10 cellular contexts compared by ENCODE assay signal in the genomic region with DNA sequence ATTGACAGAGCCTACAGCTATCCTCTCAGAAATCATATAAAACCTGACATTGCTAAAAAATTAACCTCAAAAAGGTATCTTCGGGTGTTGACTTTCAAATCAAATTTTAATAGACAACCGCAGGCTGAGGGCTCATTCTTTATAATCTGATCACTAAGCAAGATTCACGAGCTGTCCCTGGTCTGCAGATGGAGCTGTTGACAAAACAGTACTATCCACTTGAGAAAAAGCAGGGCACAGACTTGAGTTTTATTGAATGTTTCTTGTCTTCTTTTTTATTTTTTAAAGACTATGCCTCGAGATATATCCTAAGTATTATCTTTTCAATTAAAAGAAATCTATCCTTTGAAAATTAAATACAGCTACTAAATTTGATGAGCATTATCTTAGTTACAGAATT.
DNase-seq lines count a peak whose midpoint lies in the region; ATAC-seq and TF ChIP-seq lines count a peak whose summit lies in the region.
"Had no signal": no experiment of that assay in that cellular context is flagged by ENCODE, and none has a peak within 500 bp of the region (broad histone marks: within the 10 kb centered on the region; RNA-seq: fewer than 3 reads in every experiment).

No MANE protein-coding gene starts in this region.

- no peaks in the 10 kb centered on the region for H3K4me1 ChIP-seq in PC-3 (ENCODE audit: insufficient read depth, low read length)
- H3K4me1 ChIP-seq: gastrocnemius medialis had no signal

- no peak overlapping the region for H3K4me3 ChIP-seq in PC-3 (ENCODE audit: low read length)
- H3K4me3 ChIP-seq: gastrocnemius medialis had no signal

- no peaks in the 10 kb centered on the region for H4K20me1 ChIP-seq in PC-3 (ENCODE audit: low read length)

- H3K79me2 ChIP-seq in PC-3 (ENCODE audit: low read length) = no peaks in the 10 kb centered on the region

- H3K4me2 ChIP-seq in PC-3 (ENCODE audit: low read length) = no peak overlapping the region

- no peak overlapping the region for H3K27ac ChIP-seq in PC-3 (ENCODE audit: low read length)
- H3K27ac ChIP-seq: gastrocnemius medialis had no signal

- no peaks in the 10 kb centered on the region for H3K36me3 ChIP-seq in PC-3 (ENCODE audit: low read depth, low read length)
- H3K36me3 ChIP-seq: gastrocnemius medialis had no signal

- TF ChIP-seq CTCF in PC-3 (conservative IDR thresholded peaks at IDR 0.05; ENCODE audit: low read depth, low read length) = peak; percentile 35; the same call in 1 of the 2 replicates

- intact Hi-C loops in PC-3 (cut with micrococcal nuclease) = loop anchor here (1.0 to 5.0 kb wide), 3 partner anchors 72 to 535 kb away; no protein-coding TSS in a partner anchor

- DNase-seq in NCI-H146 (lab: John Stamatoyannopoulos, UW) (peak; percentile 26), NCI-H146 treated with DMSO at 0.1 percent for 48 hours (lab: John Stamatoyannopoulos, UW; ENCODE audit: unreplicated experiment) (no peak), PC-3 (peak; percentile 25), fibroblast of peridontal ligament (ENCODE audit: extremely low read depth) (peak; percentile 72), renal cortical epithelial cell (ENCODE audit: low read depth) (peak; percentile 48), DMS153 (lab: John Stamatoyannopoulos, UW) (no peak)
- no peak for DNase-seq in activated naive CD4-positive, alpha-beta T cell treated with Interleukin-2 at 50 U/mL for 16 hours
- DNase-seq: gastrocnemius medialis, small intestine had no signal

- no peak overlapping the region for H2AFZ ChIP-seq in PC-3 (ENCODE audit: low read length)

- H3K9ac ChIP-seq in PC-3 (ENCODE audit: low read length) = no peak overlapping the region

- peak; percentile 56 for ATAC-seq in PC-3
- no peak for ATAC-seq in activated CD4-positive, CD25-positive, alpha-beta regulatory T cell treated with anti-CD3 and anti-CD28 coated beads, Interleukin-2, amount 50 U/mL, for 24 hours
- ATAC-seq: gastrocnemius medialis had no signal

- no peaks in the 10 kb centered on the region for H3F3A ChIP-seq in PC-3 (ENCODE audit: low read length, unreplicated experiment)

- no peaks in the 10 kb centered on the region for H3K27me3 ChIP-seq in PC-3 (ENCODE audit: low read length)
- H3K27me3 ChIP-seq: gastrocnemius medialis had no signal

- POLR2A ChIA-PET in PC-3 (lab: Charles Lee; ENCODE audit: unreplicated experiment) = no interaction called here

- H3K9me3 ChIP-seq in PC-3 (ENCODE audit: low read length) = no peaks in the 10 kb centered on the region
- H3K9me3 ChIP-seq: gastrocnemius medialis had no signal

- BruUV-seq in PC-3 (replicated peaks; lab: Mats Ljungman, UMichigan) = no TSS peak

- no peaks in the 10 kb centered on the region for H3K9me2 ChIP-seq in PC-3 (replicated peaks; ENCODE audit: low read length)

- CTCF ChIA-PET in PC-3 (lab: Charles Lee) = interaction anchor here (0.6 to 0.9 kb wide), 2 partner anchors 529 to 548 kb away, joined by 3 to 5 read pairs; no protein-coding TSS in a partner anchor

Comparison
In these comparisons a context has a peak if more than half of its experiments do, and no peak if none do; other contexts are left out.
1. DNase-seq: peak in NCI-H146 (single experiment), PC-3 (single experiment), fibroblast of peridontal ligament (single experiment) and renal cortical epithelial cell (single experiment); none in NCI-H146 treated with DMSO at 0.1 percent for 48 hours (single experiment), DMS153 (single experiment) and activated naive CD4-positive, alpha-beta T cell treated with Interleukin-2 at 50 U/mL for 16 hours (single experiment).